ENCODE assay signal across 9 cellular contexts in the genomic region with DNA sequence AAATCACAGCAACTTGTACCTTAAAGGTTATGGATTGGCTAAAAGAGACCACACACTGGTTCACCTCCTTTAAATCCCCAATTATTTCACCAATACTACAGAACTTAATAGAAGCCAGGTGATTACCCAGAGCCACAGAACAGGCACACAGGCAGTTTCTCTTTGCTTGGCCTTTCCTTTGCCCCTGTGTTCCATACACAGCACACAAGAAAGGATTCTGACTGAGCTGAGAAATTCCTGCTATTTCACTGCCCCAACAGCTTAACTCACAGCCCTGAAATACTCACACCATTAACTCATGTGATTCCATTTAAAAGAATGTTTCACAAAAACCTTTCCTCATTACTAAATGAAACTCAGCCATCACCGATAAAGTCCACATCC.
DNase-seq lines count a peak whose midpoint lies in the region; ATAC-seq and TF ChIP-seq lines count a peak whose summit lies in the region.
"Had no signal": no experiment of that assay in that cellular context is flagged by ENCODE, and none has a peak within 500 bp of the region (broad histone marks: within the 10 kb centered on the region; RNA-seq: fewer than 3 reads in every experiment).

No MANE protein-coding gene starts in this region.

- no peaks in the 10 kb centered on the region for H3K27me3 Mint-ChIP-seq in brain

- H3K27ac Mint-ChIP-seq in brain, result peak overlapping the region in 4 of 5 experiments; percentile 12 to 83 (median 58)

- ATAC-seq in HG02678 (IDR thresholded peaks at IDR 0.05; ENCODE audit: unreplicated experiment), result peak; percentile 29
- no peak for ATAC-seq in GM19035 (IDR thresholded peaks at IDR 0.05; ENCODE audit: unreplicated experiment)
- no peak for ATAC-seq in GM21526 (IDR thresholded peaks at IDR 0.05; ENCODE audit: low FRiP score, unreplicated experiment)

- H3K9me3 Mint-ChIP-seq in brain, result no peaks in the 10 kb centered on the region

- no peak overlapping the region for H3K4me3 ChIP-seq in AG10803 (ENCODE audit: low read length)

- DNase-seq in AG10803 (ENCODE audit: low read depth), result peak; percentile 81
- DNase-seq in myocyte (ENCODE audit: low read depth), result peak; percentile 35
- DNase-seq in NCI-H128 (lab: John Stamatoyannopoulos, UW; ENCODE audit: unreplicated experiment), result no peak
- DNase-seq in medulla oblongata (ENCODE audit: extremely low spot score), result no peak
- DNase-seq: activated CD8-positive, alpha-beta memory T cell treated with anti-CD3 and anti-CD28 coated beads for 24 hours had no signal

- peaks cover 57% of the 10 kb centered on the region for H3K4me1 Mint-ChIP-seq in brain

- peak overlapping the region in 1 of 5 experiments; percentile 25 for H3K4me3 Mint-ChIP-seq in brain

- H3K36me3 Mint-ChIP-seq in brain, result no peaks in the 10 kb centered on the region

- TF ChIP-seq CTCF in AG10803 (conservative IDR thresholded peaks at IDR 0.05; ENCODE audit: low read length), result no peak
- TF ChIP-seq CTCF in brain (conservative IDR thresholded peaks at IDR 0.05), result no peak

Comparison
In these comparisons a context has a peak if more than half of its experiments do, and no peak if none do; other contexts are left out.
1. DNase-seq: peak in AG10803 (single experiment) and myocyte (single experiment); none in NCI-H128 (single experiment) and medulla oblongata (single experiment).